8 cellular contexts compared by ENCODE assay signal in the genomic region with DNA sequence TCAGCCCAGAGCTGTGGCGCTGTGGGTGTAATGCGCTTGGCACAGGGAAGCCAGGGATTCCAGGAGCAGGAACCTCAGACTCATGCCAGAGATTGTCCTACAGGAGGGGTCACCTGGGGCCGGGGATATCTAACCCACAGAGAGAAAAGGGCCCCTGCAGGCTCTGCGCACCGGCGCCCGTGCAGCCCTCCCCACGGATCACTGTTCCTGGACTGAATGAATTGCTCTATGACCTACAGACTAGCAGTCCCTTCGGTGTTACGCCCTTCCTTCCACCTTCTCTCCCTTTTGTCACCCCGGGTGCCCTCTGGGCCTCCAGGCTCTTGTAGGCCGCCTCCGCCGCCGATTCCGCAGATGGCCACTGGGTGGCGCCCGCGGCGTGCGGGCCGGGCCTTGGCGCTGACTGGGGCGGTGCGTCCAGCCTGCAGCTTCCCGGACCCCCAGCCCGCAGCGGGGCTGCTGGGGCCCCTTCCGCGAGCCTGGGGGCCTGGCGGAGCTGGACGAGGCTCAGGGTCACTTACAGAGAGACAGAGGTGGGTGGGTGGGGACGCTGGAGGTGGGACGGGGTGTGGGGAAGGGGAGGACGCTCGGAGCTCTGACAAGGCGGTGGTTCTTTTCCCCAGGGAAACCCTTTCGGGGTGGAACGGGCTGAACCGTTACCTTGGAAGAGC.
DNase-seq lines count a peak whose midpoint lies in the region; ATAC-seq and TF ChIP-seq lines count a peak whose summit lies in the region.

No MANE protein-coding gene starts in this region.

- H3K27ac ChIP-seq in HUES6 (ENCODE audit: low read depth, low read length) (no peak overlapping the region), SJSA1 (no peak overlapping the region), upper lobe of left lung (no peak overlapping the region)

- no peaks in the 10 kb centered on the region for H3K4me1 ChIP-seq in HUES6 (ENCODE audit: control insufficient read depth, insufficient read depth, low read length)
- H3K4me1 ChIP-seq in SJSA1 (replicated peaks), result no peaks in the 10 kb centered on the region
- H3K4me1 ChIP-seq in upper lobe of left lung, result peaks cover 5 to 9% (median 7%) of the 10 kb centered on the region in 4 donors

- WGBS in upper lobe of left lung, 2 donors, result 12 to 17% methylated on average over 8 to 35 of the region's 40 CpGs

- POLR2A ChIA-PET in AG04449 (lab: Yijun Ruan, JAX), result no interaction called here

- no peak for DNase-seq in AG04449 (ENCODE audit: low read depth, low spot score)
- peak; percentile 45 to 57 for DNase-seq in SJSA1 (ENCODE audit: low read depth in 1 of 2, low spot score in 2 of 2)
- peak; percentile 55 to 77 (median 71) for DNase-seq in activated naive CD4-positive, alpha-beta T cell (lab: John Stamatoyannopoulos, UW)
- peak; percentile 33 to 89 (median 76) for DNase-seq in head of caudate nucleus
- DNase-seq in posterior cingulate gyrus, result peak; percentile 56 to 97 (median 74)
- DNase-seq in upper lobe of left lung, result peak; percentile 55 to 95

- H3K36me3 ChIP-seq in HUES6 (ENCODE audit: control insufficient read depth, insufficient read depth, low read length) (no peaks in the 10 kb centered on the region), SJSA1 (no peaks in the 10 kb centered on the region), upper lobe of left lung (no peaks in the 10 kb centered on the region)

- TF ChIP-seq EP300 in upper lobe of left lung (IDR thresholded peaks at IDR 0.05), result no peak

- H3K4me3 ChIP-seq in AG04449 (ENCODE audit: low read depth, low read length) (peak overlapping the region; percentile 41), HUES6 (ENCODE audit: low read depth, low read length) (peak overlapping the region; percentile 51), SJSA1 (no peak overlapping the region), upper lobe of left lung (peak overlapping the region in 2 of 4 donors; percentile 26 to 32)

- intact Hi-C loops in head of caudate nucleus (cut with DNase I) (loop anchor here (1.0 kb wide), 1 partner anchor 238 kb away; no protein-coding TSS in a partner anchor), posterior cingulate gyrus (cut with DNase I) (loop anchor here (1.0 kb wide), 1 partner anchor 235 kb away; no protein-coding TSS in a partner anchor)

- CTCF ChIA-PET in AG04449 (lab: Yijun Ruan, JAX), result interaction anchor here (0.6 to 8.5 kb wide), 24 partner anchors 8 to 311 kb away, joined by 3 to 131 read pairs (median 4); no protein-coding TSS in a partner anchor

- peak; percentile 77 for ATAC-seq in GM18505 (IDR thresholded peaks at IDR 0.05; ENCODE audit: unreplicated experiment)
- ATAC-seq in upper lobe of left lung (ENCODE audit: low FRiP score in 2 of 2), result peak; percentile 63 to 88

- no peak overlapping the region for H3K9ac ChIP-seq in HUES6 (ENCODE audit: low read length)

- peaks cover 24% of the 10 kb centered on the region for H3K27me3 ChIP-seq in HUES6 (ENCODE audit: control insufficient read depth, insufficient read depth, low read length)
- no peaks in the 10 kb centered on the region; the same call in 1 of the 2 replicates for H3K27me3 ChIP-seq in SJSA1 (replicated peaks)
- no peaks in the 10 kb centered on the region for H3K27me3 ChIP-seq in upper lobe of left lung

- no peak for TF ChIP-seq POLR2A in GM18505 (IDR thresholded peaks at IDR 0.05; ENCODE audit: borderline replicate concordance, extremely low read depth, insufficient read depth, insufficient read length)
- no peak for TF ChIP-seq POLR2A in upper lobe of left lung (IDR thresholded peaks at IDR 0.05)

- TF ChIP-seq CTCF in AG04449 (IDR thresholded peaks at IDR 0.05; ENCODE audit: insufficient read depth, low read length, missing control alignments) (peak; percentile 95), upper lobe of left lung (IDR thresholded peaks at IDR 0.05) (peak; percentile 91 to 98 (median 95))

- H3K9me3 ChIP-seq in HUES6 (ENCODE audit: control insufficient read depth, insufficient read depth, low read depth, low read length) (0 out of 2 replicates have a peak, but pooled peaks cover 3% of the 10 kb centered on the region), SJSA1 (replicated peaks) (no peaks in the 10 kb centered on the region), upper lobe of left lung (no peaks in the 10 kb centered on the region)
